8 cellular contexts compared by ENCODE assay signal in genomic region chr13:43874512-43875092, GRCh38. TPM values are rescaled to one million over a fixed set of nuclear protein-coding genes. Genes with fewer than 3 reads are reported as not detected.
DNase-seq lines count a peak whose midpoint lies in the region; ATAC-seq and TF ChIP-seq lines count a peak whose summit lies in the region.

No MANE protein-coding gene starts in this region.

- TF ChIP-seq EP300 in suprapubic skin (IDR thresholded peaks at IDR 0.05) = no peak

- WGBS in suprapubic skin = 16% methylated on average over 2 of the region's 2 CpGs

- in situ Hi-C loops in Panc1 (cut with HindIII; ENCODE audit: low pct_unique_long_range_greater_than_20kb, low sequenced_read_pairs) = no loop called here

- ATAC-seq in natural killer cell (no peak), Panc1 (no peak), GM21515 (IDR thresholded peaks at IDR 0.05; ENCODE audit: unreplicated experiment) (no peak)
- ATAC-seq in natural killer cell treated with Interleukin-12 subunit alpha and Interleukin-12 subunit beta and Interleukin-15 and Interleukin-18, amount 100 ng/mL, for 72 hours = no peak

- H3K27ac Mint-ChIP-seq in natural killer cell = no peak overlapping the region
- no peak overlapping the region for H3K27ac Mint-ChIP-seq in natural killer cell treated with Interleukin-12 subunit alpha and Interleukin-12 subunit beta and Interleukin-15 and Interleukin-18, amount 100 ng/mL, for 72 hours

- no peak overlapping the region for H3K4me3 Mint-ChIP-seq in natural killer cell
- H3K4me3 Mint-ChIP-seq in natural killer cell treated with Interleukin-12 subunit alpha and Interleukin-12 subunit beta and Interleukin-15 and Interleukin-18, amount 100 ng/mL, for 72 hours = no peak overlapping the region

- no peaks in the 10 kb centered on the region for H3K27me3 Mint-ChIP-seq in natural killer cell (ENCODE audit: low read depth in 2 of 2)
- H3K27me3 Mint-ChIP-seq in natural killer cell treated with Interleukin-12 subunit alpha and Interleukin-12 subunit beta and Interleukin-15 and Interleukin-18, amount 100 ng/mL, for 72 hours = no peaks in the 10 kb centered on the region

- H3K27ac ChIP-seq in Panc1 (ENCODE audit: low read length) = no peak overlapping the region
- H3K27ac ChIP-seq in suprapubic skin = no peak overlapping the region

- H3K9me3 ChIP-seq in Panc1 (ENCODE audit: control insufficient read depth, insufficient read depth, low read depth, low read length) (no peaks in the 10 kb centered on the region), suprapubic skin (no peaks in the 10 kb centered on the region)

- BruUV-seq in Panc1 (replicated peaks; lab: Mats Ljungman, UMichigan) = no TSS peak

- POLR2A ChIA-PET in Panc1 (lab: Charles Lee) = no interaction called here

- DNase-seq in natural killer cell (no peak), Panc1 (ENCODE audit: low read depth, low spot score) (no peak), fibroblast of pulmonary artery (ENCODE audit: low read depth) (peak; percentile 60), suprapubic skin (ENCODE audit: low spot score in 2 of 2) (no peak), cortex of kidney (lab: John Stamatoyannopoulos, UW) (no peak), SK-N-DZ (ENCODE audit: low spot score) (no peak)
- DNase-seq in natural killer cell treated with Interleukin-12 subunit alpha and Interleukin-12 subunit beta and Interleukin-15 and Interleukin-18, amount 100 ng/mL, for 72 hours (ENCODE audit: low spot score) = no peak

- no peak for TF ChIP-seq POLR2A in suprapubic skin (IDR thresholded peaks at IDR 0.05)

- H3K27me3 ChIP-seq in Panc1 (ENCODE audit: control insufficient read depth, insufficient read depth, low read length) (no peaks in the 10 kb centered on the region), suprapubic skin (no peaks in the 10 kb centered on the region)

- CTCF ChIA-PET in Panc1 (lab: Charles Lee) = no interaction called here

- H3K4me3 ChIP-seq in Panc1 (ENCODE audit: low read depth in 2 of 2, low read length in 2 of 2) (no peak overlapping the region), fibroblast of pulmonary artery (replicated peaks; ENCODE audit: low read depth, low read length) (no peak overlapping the region), suprapubic skin (no peak overlapping the region)

- H3K36me3 Mint-ChIP-seq in natural killer cell = no peaks in the 10 kb centered on the region
- H3K36me3 Mint-ChIP-seq in natural killer cell treated with Interleukin-12 subunit alpha and Interleukin-12 subunit beta and Interleukin-15 and Interleukin-18, amount 100 ng/mL, for 72 hours = no peaks in the 10 kb centered on the region

- H3K36me3 ChIP-seq in Panc1 (ENCODE audit: control insufficient read depth, insufficient read depth, low read length) (no peaks in the 10 kb centered on the region; the same call in 1 of the 2 replicates), suprapubic skin (no peaks in the 10 kb centered on the region)

- intact Hi-C loops in natural killer cell (cut with micrococcal nuclease) (loop anchor here (5.0 kb wide), 2 partner anchors 787 to 902 kb away; no protein-coding TSS in a partner anchor), Panc1 (cut with micrococcal nuclease; ENCODE audit: unreplicated experiment) (no loop called here)

- peaks cover 8 to 17% of the 10 kb centered on the region in 2 donors for H3K4me1 Mint-ChIP-seq in natural killer cell
- peaks cover 7 to 15% of the 10 kb centered on the region in 2 donors for H3K4me1 Mint-ChIP-seq in natural killer cell treated with Interleukin-12 subunit alpha and Interleukin-12 subunit beta and Interleukin-15 and Interleukin-18, amount 100 ng/mL, for 72 hours (ENCODE audit: low read depth in 2 of 2)

- TF ChIP-seq CTCF in natural killer cell (IDR thresholded peaks at IDR 0.05) = peak; percentile 77
- peak; percentile 38; the same call in 1 of the 2 replicates for TF ChIP-seq CTCF in Panc1 (IDR thresholded peaks at IDR 0.05)
- peak; percentile 43 for TF ChIP-seq CTCF in fibroblast of pulmonary artery (IDR thresholded peaks at IDR 0.05; ENCODE audit: low read length, missing control alignments)
- peak; percentile 22 to 45 for TF ChIP-seq CTCF in suprapubic skin (IDR thresholded peaks at IDR 0.05)

- no peaks in the 10 kb centered on the region; the same call in 1 of the 2 replicates for H3K4me1 ChIP-seq in Panc1 (ENCODE audit: control insufficient read depth, insufficient read depth, low read length)
- H3K4me1 ChIP-seq in suprapubic skin = peaks cover 19% of the 10 kb centered on the region

- H3K9me3 Mint-ChIP-seq in natural killer cell = no peaks in the 10 kb centered on the region
- no peaks in the 10 kb centered on the region for H3K9me3 Mint-ChIP-seq in natural killer cell treated with Interleukin-12 subunit alpha and Interleukin-12 subunit beta and Interleukin-15 and Interleukin-18, amount 100 ng/mL, for 72 hours

RNA-seq across cellular contexts. Expression of gene CCDC122, which starts 4.9 kb away (rescaled TPM):
- total RNA-seq in natural killer cell (1 to 10 TPM; 1.2 to 2.1 (median 1.6) TPM), Panc1 (2021; ENCODE audit: unreplicated experiment) (5.2 TPM), suprapubic skin (1 to 10 TPM; 2.0 to 6.0 (median 3.6) TPM)
- total RNA-seq in natural killer cell treated with Interleukin-12 subunit alpha and Interleukin-12 subunit beta and Interleukin-15 and Interleukin-18, amount 100 ng/mL, for 72 hours = 1 to 10 TPM; 2.4 to 2.5 TPM
- polyA plus RNA-seq in Panc1 (2012; ENCODE audit: insufficient read length) = 2.0 TPM
- 2.7 and 11.7 TPM in 2 replicates for polyA plus RNA-seq in SK-N-DZ (2014; cell fraction: cytosol; rRNA removed)
- polyA plus RNA-seq in SK-N-DZ (2014; cell fraction: nucleus; rRNA removed) = 6.7 and 14.2 TPM in 2 replicates

RNA-seq across cellular contexts. Expression of gene LACC1, which starts 5.1 kb away (rescaled TPM):
- total RNA-seq in natural killer cell (1 to 10 TPM; 1.1 to 4.3 (median 2.8) TPM), Panc1 (2021; ENCODE audit: unreplicated experiment) (2.1 TPM), suprapubic skin (10 to 100 TPM in 1 of 4 donors, 1 to 10 TPM in 3; 4.7 to 10.1 (median 7.2) TPM)
- total RNA-seq in natural killer cell treated with Interleukin-12 subunit alpha and Interleukin-12 subunit beta and Interleukin-15 and Interleukin-18, amount 100 ng/mL, for 72 hours = 10 to 100 TPM in 1 of 2 donors, 1 to 10 TPM in 1; 9.7 to 11.8 TPM
- 0.88 TPM for polyA plus RNA-seq in Panc1 (2012; ENCODE audit: insufficient read length)
- polyA plus RNA-seq in SK-N-DZ (2014; cell fraction: cytosol; rRNA removed) = 0.25 and 0.41 TPM in 2 replicates
- polyA plus RNA-seq in SK-N-DZ (2014; cell fraction: nucleus; rRNA removed) = 0.52 and 0.66 TPM in 2 replicates
